Comparison of ENCODE assay signal across 24 cellular contexts in the genomic region with DNA sequence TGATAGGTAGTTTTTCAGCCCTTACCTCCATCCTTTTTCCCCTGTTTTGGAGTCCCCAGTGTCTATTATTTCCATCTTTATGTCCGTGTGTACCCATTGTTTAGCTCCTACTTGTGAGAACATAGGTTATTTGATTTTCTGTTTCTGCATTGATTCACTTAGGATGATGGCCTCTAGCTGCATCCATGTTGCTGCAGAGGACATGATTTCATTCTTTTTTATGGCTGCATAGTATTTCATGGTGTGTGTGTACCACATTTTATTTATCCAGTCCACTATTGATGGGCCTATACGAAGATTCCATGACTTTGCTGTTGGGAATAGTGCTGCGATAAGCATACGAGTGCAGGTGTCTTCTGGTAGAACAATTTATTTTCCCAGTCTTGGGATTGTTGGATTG. TPM values are rescaled to one million over a fixed set of nuclear protein-coding genes. Genes with fewer than 3 reads are reported as not detected.
DNase-seq lines count a peak whose midpoint lies in the region; ATAC-seq, FAIRE-seq and TF ChIP-seq lines count a peak whose summit lies in the region.
"Had no signal": no experiment of that assay in that cellular context is flagged by ENCODE, and none has a peak within 500 bp of the region (broad histone marks: within the 10 kb centered on the region; RNA-seq: fewer than 3 reads in every experiment).

No MANE protein-coding gene starts in this region.

- peaks cover 89% of the 10 kb centered on the region for H3K9me3 ChIP-seq in A549
- no peaks in the 10 kb centered on the region for H3K9me3 ChIP-seq in ovary

- TF ChIP-seq EP300 in A549 (IDR thresholded peaks at IDR 0.05) (no peak), ovary (IDR thresholded peaks at IDR 0.05) (no peak)

- intact Hi-C loops in ovary (cut with DNase I), result no loop called here

- H3K4me3 Mint-ChIP-seq in endothelial cell (ENCODE audit: unreplicated experiment), result peak overlapping the region; percentile 16
- H3K4me3 Mint-ChIP-seq in activated T-cell treated with anti-CD3 and anti-CD28 coated beads, Interleukin-2, amount 50 U/mL, for 4 hours, result no peak overlapping the region
- H3K4me3 Mint-ChIP-seq: B cell; CD4-positive, alpha-beta T cell; CD8-positive, alpha-beta T cell had no signal

- H3K27ac Mint-ChIP-seq in endothelial cell (ENCODE audit: unreplicated experiment), result no peak overlapping the region
- H3K27ac Mint-ChIP-seq: B cell; CD4-positive, alpha-beta T cell; CD8-positive, alpha-beta T cell had no signal

- peak; percentile 13 for FAIRE-seq in A549 (lab: Jason Lieb, UNC)
- FAIRE-seq in H54 (lab: Jason Lieb, UNC), result peak; percentile 11
- FAIRE-seq in HTR-8/SVneo (lab: Jason Lieb, UNC), result peak; percentile 26
- FAIRE-seq: A204.1, D721Med, G401.6, GM12891, GM19239 had no signal

- no peaks in the 10 kb centered on the region for H3K36me3 ChIP-seq in ovary

- no peak overlapping the region for H3K4me3 ChIP-seq in A549
- H3K4me3 ChIP-seq in ovary, result no peak overlapping the region

- no peak overlapping the region for H3K4me2 ChIP-seq in A549
- H3K4me2 ChIP-seq: BLaER1 treated with 17β-estradiol and CSF1 and Interleukin-3, amounts not matched to agents 10 nM and 100 nM had no signal

- no peak for TF ChIP-seq RAD21 in A549 (conservative IDR thresholded peaks at IDR 0.05 in 1 of 2, IDR thresholded peaks at IDR 0.05 in 1 of 2)

- H3K4me1 Mint-ChIP-seq in endothelial cell (ENCODE audit: unreplicated experiment), result no peaks in the 10 kb centered on the region
- H3K4me1 Mint-ChIP-seq in activated T-cell treated with anti-CD3 and anti-CD28 coated beads, Interleukin-2, amount 50 U/mL, for 4 hours (ENCODE audit: low read depth), result no peaks in the 10 kb centered on the region

- POLR2A ChIA-PET in A549 (lab: Yijun Ruan, JAX), result no interaction called here

- H3K27me3 Mint-ChIP-seq in endothelial cell (ENCODE audit: unreplicated experiment), result peaks cover 1% of the 10 kb centered on the region
- H3K27me3 Mint-ChIP-seq in activated T-cell treated with anti-CD3 and anti-CD28 coated beads, Interleukin-2, amount 50 U/mL, for 4 hours (ENCODE audit: low read depth), result no peaks in the 10 kb centered on the region
- H3K27me3 Mint-ChIP-seq: B cell; CD4-positive, alpha-beta T cell had no signal

- H3K27ac ChIP-seq in A549, result no peak overlapping the region
- no peak overlapping the region for H3K27ac ChIP-seq in ovary
- H3K27ac ChIP-seq: BLaER1 treated with 17β-estradiol and CSF1 and Interleukin-3, amounts not matched to agents 10 nM and 100 nM; C4-2B had no signal

- CTCF ChIA-PET in A549 (lab: Yijun Ruan, JAX), result interaction anchor here (1.4 kb wide), 1 partner anchor 13 kb away, joined by 3 read pairs; no protein-coding TSS in a partner anchor

- H3K4me1 ChIP-seq in A549 (no peaks in the 10 kb centered on the region), ovary (ENCODE audit: insufficient read depth) (no peaks in the 10 kb centered on the region)
- H3K4me1 ChIP-seq: Caco-2 had no signal

- TF ChIP-seq CTCF in A549 (IDR thresholded peaks at IDR 0.05) (no peak), endothelial cell (IDR thresholded peaks at IDR 0.05; ENCODE audit: unreplicated experiment) (no peak), ovary (IDR thresholded peaks at IDR 0.05) (no peak)

- TF ChIP-seq POLR2A in A549 (IDR thresholded peaks at IDR 0.05; ENCODE audit: low read length), result no peak
- TF ChIP-seq POLR2A in H54 (IDR thresholded peaks at IDR 0.05; ENCODE audit: low read depth, low read length), result no peak
- TF ChIP-seq POLR2A in ovary (IDR thresholded peaks at IDR 0.05), result no peak

- no peak for DNase-seq in A549 (ENCODE audit: low read depth in 1 of 2, low spot score in 1 of 2)
- no peak for DNase-seq in H54 (ENCODE audit: insufficient read length, low spot score)
- no peak for DNase-seq in HTR-8/SVneo (ENCODE audit: insufficient read length, low spot score)
- no peak for DNase-seq in endothelial cell (ENCODE audit: low spot score)
- DNase-seq in ovary, result no peak
- no peak for DNase-seq in HCEC 1CT
- DNase-seq in activated T-cell treated with anti-CD3 and anti-CD28 coated beads, Interleukin-2, amount 50 U/mL, for 4 hours, result no peak
- DNase-seq: 8988T; AML-193; Caco-2; Calu3; CD4-positive, alpha-beta T cell; CD8-positive, alpha-beta T cell; DMS79 treated with DMSO at 0.1 percent for 48 hours; GF-D8 had no signal

- no peaks in the 10 kb centered on the region for H3K27me3 ChIP-seq in ovary
- H3K27me3 ChIP-seq: BLaER1 treated with 17β-estradiol and CSF1 and Interleukin-3, amounts not matched to agents 10 nM and 100 nM had no signal

- ATAC-seq in A549 (no peak), GM19467 (IDR thresholded peaks at IDR 0.05; ENCODE audit: unreplicated experiment) (no peak)
- ATAC-seq in activated T-cell treated with anti-CD3 and anti-CD28 coated beads, Interleukin-2, amount 50 U/mL, for 4 hours, result no peak
- ATAC-seq: CD8-positive, alpha-beta T cell had no signal

- H3K9me3 Mint-ChIP-seq in endothelial cell (ENCODE audit: unreplicated experiment), result no peaks in the 10 kb centered on the region
- peaks cover 32% of the 10 kb centered on the region for H3K9me3 Mint-ChIP-seq in activated T-cell treated with anti-CD3 and anti-CD28 coated beads, Interleukin-2, amount 50 U/mL, for 4 hours

- 88% methylated on average over 4 of the region's 4 CpGs for WGBS in A549 (ENCODE audit: missing lambda C conversion rate)
- WGBS in ovary, 3 donors, result 97 to 98% (median 97%) methylated on average over 4 of the region's 4 CpGs

- H3K36me3 Mint-ChIP-seq in endothelial cell (ENCODE audit: low read depth, unreplicated experiment), result peaks cover 39% of the 10 kb centered on the region
- peaks cover 73% of the 10 kb centered on the region for H3K36me3 Mint-ChIP-seq in activated T-cell treated with anti-CD3 and anti-CD28 coated beads, Interleukin-2, amount 50 U/mL, for 4 hours (ENCODE audit: insufficient read depth)

TF ChIP-seq in A549, 52 proteins besides CTCF, POLR2A, EP300 and RAD21:
- no peak for TF ChIP-seq EHF (CRISPR knock-in tag; IDR thresholded peaks at IDR 0.05)
- TF ChIP-seq TP53 (CRISPR knock-in tag; IDR thresholded peaks at IDR 0.05), result no peak
- TF ChIP-seq ZSCAN20 (CRISPR knock-in tag; IDR thresholded peaks at IDR 0.05), result no peak
- no peak for TF ChIP-seq ZNF302 (CRISPR knock-in tag; IDR thresholded peaks at IDR 0.05)
- no peak for TF ChIP-seq RNF2 (IDR thresholded peaks at IDR 0.05; ENCODE audit: borderline replicate concordance, low read depth)
- TF ChIP-seq, protein P1, sequence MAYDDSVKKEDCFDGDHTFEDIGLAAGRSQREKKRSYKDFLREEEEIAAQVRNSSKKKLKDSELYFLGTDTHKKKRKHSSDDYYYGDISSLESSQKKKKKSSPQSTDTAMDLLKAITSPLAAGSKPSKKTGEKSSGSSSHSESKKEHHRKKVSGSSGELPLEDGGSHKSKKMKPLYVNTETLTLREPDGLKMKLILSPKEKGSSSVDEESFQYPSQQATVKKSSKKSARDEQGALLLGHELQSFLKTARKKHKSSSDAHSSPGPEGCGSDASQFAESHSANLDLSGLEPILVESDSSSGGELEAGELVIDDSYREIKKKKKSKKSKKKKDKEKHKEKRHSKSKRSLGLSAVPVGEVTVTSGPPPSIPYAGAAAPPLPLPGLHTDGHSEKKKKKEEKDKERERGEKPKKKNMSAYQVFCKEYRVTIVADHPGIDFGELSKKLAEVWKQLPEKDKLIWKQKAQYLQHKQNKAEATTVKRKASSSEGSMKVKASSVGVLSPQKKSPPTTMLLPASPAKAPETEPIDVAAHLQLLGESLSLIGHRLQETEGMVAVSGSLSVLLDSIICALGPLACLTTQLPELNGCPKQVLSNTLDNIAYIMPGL (CRISPR knock-in tag; IDR thresholded peaks at IDR 0.05; ENCODE audit: borderline replicate concordance), result no peak
- TF ChIP-seq, protein P2, sequence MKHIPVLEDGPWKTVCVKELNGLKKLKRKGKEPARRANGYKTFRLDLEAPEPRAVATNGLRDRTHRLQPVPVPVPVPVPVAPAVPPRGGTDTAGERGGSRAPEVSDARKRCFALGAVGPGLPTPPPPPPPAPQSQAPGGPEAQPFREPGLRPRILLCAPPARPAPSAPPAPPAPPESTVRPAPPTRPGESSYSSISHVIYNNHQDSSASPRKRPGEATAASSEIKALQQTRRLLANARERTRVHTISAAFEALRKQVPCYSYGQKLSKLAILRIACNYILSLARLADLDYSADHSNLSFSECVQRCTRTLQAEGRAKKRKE (CRISPR knock-in tag; IDR thresholded peaks at IDR 0.05; ENCODE audit: low read depth), result no peak

RNA-seq across cellular contexts. Expression of a gene that starts 15.0 kb away (rescaled TPM):
- polyA plus RNA-seq in A549 (2011; rRNA removed) (5.3 and 8.2 TPM in 2 replicates), A549 (2017; fragmentation: RNase III; extraction: RNeasy Plus Mini Kit Qiagen cat#74134 plus additional on column Dnase treatment) (4.1 to 4.9 TPM (median 4.4 TPM) in 3 replicates), ovary (1 to 10 TPM; 4.8 to 6.1 TPM)
- polyA plus RNA-seq in A549 (2012; cell fraction: cytosol; rRNA removed), result 2.4 TPM in 2 replicates
- 1.9 and 3.4 TPM in 2 replicates for polyA plus RNA-seq in A549 (2012; cell fraction: nucleus; rRNA removed)
- 5.7 and 5.9 TPM in 2 replicates for polyA minus RNA-seq in A549 (2011; rRNA and poly(A)+ RNA removed)
- total RNA-seq in endothelial cell (ENCODE audit: unreplicated experiment) (4.9 TPM), ovary (10 to 100 TPM in 1 of 7 donors, 1 to 10 TPM in 6; 6.1 to 11.5 (median 7.6) TPM)
- 1 to 10 TPM; 3.7 to 4.5 (median 3.8) TPM for total RNA-seq in activated T-cell treated with anti-CD3 and anti-CD28 coated beads, Interleukin-2, amount 50 U/mL, for 4 hours
